In the genomic region with DNA sequence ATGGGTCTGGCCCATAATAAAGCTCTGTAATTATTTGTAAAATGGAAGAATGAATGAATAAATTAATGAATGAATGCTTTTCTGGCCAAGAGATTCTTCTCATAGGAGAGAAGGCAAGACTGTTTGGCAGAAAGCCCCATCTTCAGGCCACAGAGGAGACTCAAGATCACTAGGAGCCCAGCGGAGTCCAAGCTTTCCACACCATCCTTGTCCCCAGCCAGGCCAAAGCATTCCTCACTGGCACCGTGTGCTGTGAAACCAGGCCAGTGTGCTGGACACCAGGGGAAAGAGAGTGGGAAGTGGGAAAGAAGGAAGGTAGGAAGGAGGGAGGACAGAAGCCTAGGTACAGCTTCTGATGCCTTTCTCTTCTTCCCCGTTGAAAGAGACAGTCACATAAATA, we compare ENCODE assay signal across 16 cellular contexts.
"Had no signal": no experiment of that assay in that cellular context is flagged by ENCODE, and none has a peak within 500 bp of the region (broad histone marks: within the 10 kb centered on the region; RNA-seq: fewer than 3 reads in every experiment).

No MANE protein-coding gene starts in this region.

- ATAC-seq: heart left ventricle; left colon; naive thymus-derived CD8-positive, alpha-beta T cell had no signal

- H3K4me3 ChIP-seq: heart left ventricle had no signal

- H3K36me3 Mint-ChIP-seq: activated naive CD8-positive, alpha-beta T cell treated with anti-CD3 and anti-CD28 coated beads, Interleukin-2, amount 10 ng/mL, durations not matched to agents 7 days and 5 days; naive thymus-derived CD8-positive, alpha-beta T cell had no signal

- H3K9me3 ChIP-seq: heart left ventricle had no signal

- H3K9me3 Mint-ChIP-seq: activated naive CD8-positive, alpha-beta T cell treated with anti-CD3 and anti-CD28 coated beads, Interleukin-2, amount 10 ng/mL, durations not matched to agents 7 days and 5 days; activated T-helper 1 cell treated with anti-CD3 and anti-CD28 coated beads, Interleukin-12 subunit alpha, Interleukin-12 subunit beta, Interleukin-2, Interleukin-4 antibody, amounts not matched to agents 30 ng/mL and 10 ng/mL and 1 ng/mL, durations not matched to agents 14 hours and 24 hours and 36 hours; central memory CD8-positive, alpha-beta T cell; naive thymus-derived CD8-positive, alpha-beta T cell; T-helper 2 cell treated with Interferon-gamma antibody and Interleukin-4, amounts not matched to agents 5 μg/mL and 100 μg/mL, for 36 hours had no signal

- H3K27ac ChIP-seq: brain microvascular endothelial cell had no signal

- H3K4me1 Mint-ChIP-seq: activated naive CD8-positive, alpha-beta T cell treated with anti-CD3 and anti-CD28 coated beads, Interleukin-2, amount 10 ng/mL, durations not matched to agents 7 days and 5 days; central memory CD8-positive, alpha-beta T cell; naive thymus-derived CD8-positive, alpha-beta T cell had no signal

- DNase-seq: activated CD4-positive, alpha-beta T cell treated with anti-CD3 and anti-CD28 coated beads, Interleukin-2, amount 50 U/mL, for 1 hour; activated naive CD8-positive, alpha-beta T cell treated with anti-CD3 and anti-CD28 coated beads, Interleukin-2, amount 10 ng/mL, durations not matched to agents 7 days and 5 days; brain microvascular endothelial cell; effector CD8-positive, alpha-beta T cell; foreskin melanocyte; heart left ventricle; left colon; mammary epithelial cell; naive thymus-derived CD8-positive, alpha-beta T cell; retina; small intestine; stimulated activated CD4-positive, alpha-beta T cell treated with anti-CD3 and anti-CD28 coated beads, Interleukin-4, amount 100 ng/mL, for 24 hours; stimulated activated naive CD4-positive, alpha-beta T cell had no signal

- H3K36me3 ChIP-seq: brain microvascular endothelial cell, heart left ventricle had no signal

- H3K27ac Mint-ChIP-seq: activated naive CD8-positive, alpha-beta T cell treated with anti-CD3 and anti-CD28 coated beads, Interleukin-2, amount 10 ng/mL, durations not matched to agents 7 days and 5 days; activated T-helper 1 cell treated with anti-CD3 and anti-CD28 coated beads, Interleukin-12 subunit alpha, Interleukin-12 subunit beta, Interleukin-2, Interleukin-4 antibody, amounts not matched to agents 30 ng/mL and 10 ng/mL and 1 ng/mL, durations not matched to agents 14 hours and 24 hours and 36 hours; naive thymus-derived CD8-positive, alpha-beta T cell; T-helper 2 cell treated with Interferon-gamma antibody and Interleukin-4, amounts not matched to agents 5 μg/mL and 100 μg/mL, for 36 hours had no signal

- H3K4me3 Mint-ChIP-seq: activated naive CD8-positive, alpha-beta T cell treated with anti-CD3 and anti-CD28 coated beads, Interleukin-2, amount 10 ng/mL, durations not matched to agents 7 days and 5 days; activated T-helper 1 cell treated with anti-CD3 and anti-CD28 coated beads, Interleukin-12 subunit alpha, Interleukin-12 subunit beta, Interleukin-2, Interleukin-4 antibody, amounts not matched to agents 30 ng/mL and 10 ng/mL and 1 ng/mL, durations not matched to agents 14 hours and 24 hours and 36 hours; central memory CD8-positive, alpha-beta T cell; naive thymus-derived CD8-positive, alpha-beta T cell; T-helper 2 cell treated with Interferon-gamma antibody and Interleukin-4, amounts not matched to agents 5 μg/mL and 100 μg/mL, for 36 hours had no signal

- H3K27me3 ChIP-seq: brain microvascular endothelial cell, heart left ventricle had no signal
